1 cellular context compared by ENCODE assay signal in genomic region chr15:51286816-51287215, GRCh38.
TF ChIP-seq lines count a peak whose summit lies in the region.

No MANE protein-coding gene starts in this region.

TF ChIP-seq in GM23338, 12 proteins besides CTCF, POLR2A, EP300 and RAD21 (continued from another document):
- TF ChIP-seq EZH2phosphoT487 (IDR thresholded peaks at IDR 0.05; ENCODE audit: unreplicated experiment): no peak
- TF ChIP-seq, protein P1, sequence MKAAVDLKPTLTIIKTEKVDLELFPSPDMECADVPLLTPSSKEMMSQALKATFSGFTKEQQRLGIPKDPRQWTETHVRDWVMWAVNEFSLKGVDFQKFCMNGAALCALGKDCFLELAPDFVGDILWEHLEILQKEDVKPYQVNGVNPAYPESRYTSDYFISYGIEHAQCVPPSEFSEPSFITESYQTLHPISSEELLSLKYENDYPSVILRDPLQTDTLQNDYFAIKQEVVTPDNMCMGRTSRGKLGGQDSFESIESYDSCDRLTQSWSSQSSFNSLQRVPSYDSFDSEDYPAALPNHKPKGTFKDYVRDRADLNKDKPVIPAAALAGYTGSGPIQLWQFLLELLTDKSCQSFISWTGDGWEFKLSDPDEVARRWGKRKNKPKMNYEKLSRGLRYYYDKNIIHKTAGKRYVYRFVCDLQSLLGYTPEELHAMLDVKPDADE (IDR thresholded peaks at IDR 0.05): no peak
- no peak for TF ChIP-seq EZH2 (IDR thresholded peaks at IDR 0.05; ENCODE audit: low read depth, unreplicated experiment)
- no peak for TF ChIP-seq JUNB (IDR thresholded peaks at IDR 0.05; ENCODE audit: unreplicated experiment)
- no peak for TF ChIP-seq ZNF331 (CRISPR knock-in tag; IDR thresholded peaks at IDR 0.05; ENCODE audit: low read depth)
- no peak for TF ChIP-seq ZNF114 (CRISPR knock-in tag; IDR thresholded peaks at IDR 0.05)
- TF ChIP-seq STAT1 (IDR thresholded peaks at IDR 0.05; ENCODE audit: unreplicated experiment): no peak
- TF ChIP-seq NANOG (IDR thresholded peaks at IDR 0.05; ENCODE audit: borderline replicate concordance): no peak
- TF ChIP-seq CREB1 (CRISPR knock-in tag; IDR thresholded peaks at IDR 0.05; ENCODE audit: low read depth): no peak
